Comparison of ENCODE assay signal across 9 cellular contexts in the genomic region with DNA sequence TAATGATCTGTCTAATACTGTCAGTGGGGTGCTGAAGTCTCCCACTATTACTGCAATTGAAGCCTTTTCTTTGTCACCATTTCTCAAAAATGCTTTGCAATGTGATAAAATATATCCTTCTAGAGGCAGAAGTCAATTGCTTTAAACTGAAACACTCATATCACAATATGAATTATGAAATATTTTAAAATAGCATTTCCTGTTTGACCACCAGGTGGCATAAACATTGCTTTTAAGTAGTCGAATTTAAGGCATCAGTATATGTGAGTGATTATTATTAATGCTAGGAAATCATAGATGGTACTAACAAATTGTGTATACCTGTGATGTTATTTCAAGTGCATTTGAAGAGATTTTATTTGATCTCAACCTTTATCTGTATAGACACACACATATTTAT.
DNase-seq lines count a peak whose midpoint lies in the region; ATAC-seq and TF ChIP-seq lines count a peak whose summit lies in the region.
"Had no signal": no experiment of that assay in that cellular context is flagged by ENCODE, and none has a peak within 500 bp of the region (broad histone marks: within the 10 kb centered on the region; RNA-seq: fewer than 3 reads in every experiment).

No MANE protein-coding gene starts in this region.

- H3K36me3 ChIP-seq in heart right ventricle (no peaks in the 10 kb centered on the region), Peyer's patch (no peaks in the 10 kb centered on the region)

- H3K4me1 Mint-ChIP-seq in effector memory CD8-positive, alpha-beta T cell (ENCODE audit: low read depth in 2 of 2), result no peaks in the 10 kb centered on the region

- H3K27ac Mint-ChIP-seq in effector memory CD8-positive, alpha-beta T cell, result no peak overlapping the region
- H3K27ac Mint-ChIP-seq: activated naive CD8-positive, alpha-beta T cell had no signal

- H3K27me3 ChIP-seq in heart right ventricle (no peaks in the 10 kb centered on the region), Peyer's patch (no peaks in the 10 kb centered on the region)

- TF ChIP-seq CTCF in heart right ventricle (IDR thresholded peaks at IDR 0.05), result peak in 7 of 9 donors; percentile 32 to 56 (median 44)
- TF ChIP-seq CTCF in Peyer's patch (IDR thresholded peaks at IDR 0.05), result peak in 4 of 6 experiments; percentile 39 to 69 (median 58)
- TF ChIP-seq CTCF in fibroblast of the aortic adventitia (IDR thresholded peaks at IDR 0.05; ENCODE audit: insufficient read depth, low read length), result peak; percentile 39

- H3K4me3 Mint-ChIP-seq in effector memory CD8-positive, alpha-beta T cell, result no peak overlapping the region
- H3K4me3 Mint-ChIP-seq: activated naive CD8-positive, alpha-beta T cell had no signal

- intact Hi-C loops in heart right ventricle (cut with DNase I) (no loop called here), cardiac septum (cut with DNase I) (no loop called here)

- DNase-seq in heart right ventricle (no peak), cardiac septum (ENCODE audit: low spot score) (no peak), Peyer's patch (no peak), fibroblast of the aortic adventitia (ENCODE audit: low read depth) (peak; percentile 33), SKM-1 (lab: John Stamatoyannopoulos, UW; ENCODE audit: unreplicated experiment) (no peak), NCI-H187 treated with DMSO at 0.1 percent for 48 hours (lab: John Stamatoyannopoulos, UW) (no peak)
- no peak for DNase-seq in effector memory CD8-positive, alpha-beta T cell

- no peak for TF ChIP-seq POLR2A in Peyer's patch (IDR thresholded peaks at IDR 0.05)

- H3K9me3 ChIP-seq in heart right ventricle (peaks cover 0 to 11% (median 0%) of the 10 kb centered on the region in 11 donors), Peyer's patch (no peaks in the 10 kb centered on the region)

- no peaks in the 10 kb centered on the region for H3K36me3 Mint-ChIP-seq in effector memory CD8-positive, alpha-beta T cell (ENCODE audit: insufficient read depth)
- H3K36me3 Mint-ChIP-seq: activated naive CD8-positive, alpha-beta T cell had no signal

- H3K27me3 Mint-ChIP-seq in effector memory CD8-positive, alpha-beta T cell, result no peaks in the 10 kb centered on the region
- H3K27me3 Mint-ChIP-seq: activated naive CD8-positive, alpha-beta T cell had no signal

- WGBS in heart right ventricle, 2 donors, result 7 to 14% methylated on average over 1 of the region's 1 CpG

- H3K27ac ChIP-seq in heart right ventricle (no peak overlapping the region), Peyer's patch (no peak overlapping the region)

- ATAC-seq in heart right ventricle, result no peak
- no peak for ATAC-seq in effector memory CD8-positive, alpha-beta T cell (replicated peaks)
- no peak for ATAC-seq in GM18520 (IDR thresholded peaks at IDR 0.05; ENCODE audit: unreplicated experiment)

- H3K4me3 ChIP-seq in heart right ventricle (no peak overlapping the region), Peyer's patch (no peak overlapping the region), fibroblast of the aortic adventitia (ENCODE audit: low read depth, low read length) (no peak overlapping the region)

- no peaks in the 10 kb centered on the region for H3K4me1 ChIP-seq in heart right ventricle
- H3K4me1 ChIP-seq in Peyer's patch, result no peaks in the 10 kb centered on the region

- peaks cover 4 to 17% of the 10 kb centered on the region in 2 donors for H3K9me3 Mint-ChIP-seq in effector memory CD8-positive, alpha-beta T cell
